In the genomic region with DNA sequence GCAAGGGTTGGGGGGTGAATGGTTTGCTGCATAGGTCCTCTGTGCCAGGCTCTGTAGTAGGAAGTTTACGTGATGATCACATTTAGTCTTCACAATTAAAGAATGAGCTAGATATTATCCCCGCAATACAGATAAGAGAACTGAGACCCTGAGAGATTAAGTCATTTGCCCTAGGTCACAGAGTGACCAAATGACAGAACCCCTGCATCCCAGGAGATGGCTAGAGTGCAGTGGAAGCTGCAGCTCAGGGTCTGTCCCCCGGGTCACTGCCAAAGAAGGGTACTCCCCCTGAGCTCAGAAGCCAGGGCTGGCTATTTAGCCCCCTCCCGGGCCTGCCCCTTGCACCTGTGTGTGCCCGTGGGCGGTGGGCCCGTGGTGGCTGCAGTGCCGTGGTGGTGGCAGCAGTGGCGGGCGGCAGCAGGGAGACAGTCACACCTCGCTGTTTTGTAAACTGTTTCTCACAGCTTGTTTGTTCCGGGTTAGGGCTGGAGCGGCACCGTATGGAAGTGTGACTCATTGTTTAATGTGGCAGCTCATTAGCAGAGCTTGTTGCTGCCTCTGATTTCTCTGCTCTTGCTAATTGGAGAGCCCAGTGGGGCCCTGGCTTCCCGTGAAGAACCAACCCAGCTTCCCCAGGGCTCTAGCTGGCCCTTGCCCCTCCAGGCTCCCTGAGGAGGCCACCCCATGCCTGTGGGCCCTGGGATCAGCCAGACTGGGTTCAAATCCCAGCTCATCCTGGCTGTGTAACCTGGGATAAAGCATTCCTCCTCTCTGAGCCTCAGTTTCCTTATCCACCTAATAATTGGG, we compare ENCODE assay signal across 1 cellular context.
TF ChIP-seq lines count a peak whose summit lies in the region.

No MANE protein-coding gene starts in this region.

TF ChIP-seq in IMR-90, 13 proteins besides CTCF, POLR2A, EP300 and RAD21:
- TF ChIP-seq, protein P1, sequence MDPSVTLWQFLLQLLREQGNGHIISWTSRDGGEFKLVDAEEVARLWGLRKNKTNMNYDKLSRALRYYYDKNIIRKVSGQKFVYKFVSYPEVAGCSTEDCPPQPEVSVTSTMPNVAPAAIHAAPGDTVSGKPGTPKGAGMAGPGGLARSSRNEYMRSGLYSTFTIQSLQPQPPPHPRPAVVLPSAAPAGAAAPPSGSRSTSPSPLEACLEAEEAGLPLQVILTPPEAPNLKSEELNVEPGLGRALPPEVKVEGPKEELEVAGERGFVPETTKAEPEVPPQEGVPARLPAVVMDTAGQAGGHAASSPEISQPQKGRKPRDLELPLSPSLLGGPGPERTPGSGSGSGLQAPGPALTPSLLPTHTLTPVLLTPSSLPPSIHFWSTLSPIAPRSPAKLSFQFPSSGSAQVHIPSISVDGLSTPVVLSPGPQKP (IDR thresholded peaks at IDR 0.05; ENCODE audit: borderline replicate concordance, low read depth, low read length): no peak
- TF ChIP-seq RCOR1 (IDR thresholded peaks at IDR 0.05; ENCODE audit: insufficient replicate concordance, low read length) (no peak), BHLHE40 (IDR thresholded peaks at IDR 0.05; ENCODE audit: low read depth, low read length) (no peak), CHD1 (IDR thresholded peaks at IDR 0.05; ENCODE audit: low read depth, low read length) (no peak)
